8 cellular contexts compared by ENCODE assay signal in genomic region chr11:72848846-72849466, GRCh38. TPM values are rescaled to one million over a fixed set of nuclear protein-coding genes. Genes with fewer than 3 reads are reported as not detected.
DNase-seq lines count a peak whose midpoint lies in the region; ATAC-seq and TF ChIP-seq lines count a peak whose summit lies in the region.

No MANE protein-coding gene starts in this region.

- intact Hi-C loops in testis (cut with DNase I; ENCODE audit: low total_unique reads) = no loop called here

- no peak overlapping the region for H3K4me3 ChIP-seq in testis

- no peaks in the 10 kb centered on the region for H3K4me1 ChIP-seq in testis

- H3K36me3 ChIP-seq in testis (ENCODE audit: low read depth, missing control alignments) = no peaks in the 10 kb centered on the region

- no peak overlapping the region for H3K27ac Mint-ChIP-seq in activated naive CD4-positive, alpha-beta T cell treated with anti-CD3 and anti-CD28 coated beads, Interleukin-2, amount 10 ng/mL, durations not matched to agents 7 days and 5 days
- H3K27ac Mint-ChIP-seq in immature natural killer cell = no peak overlapping the region

- TF ChIP-seq CTCF in testis (IDR thresholded peaks at IDR 0.05) = peak; percentile 46 to 56 (median 53)

- H3K27me3 ChIP-seq in testis = no peaks in the 10 kb centered on the region

- H3K36me3 Mint-ChIP-seq in activated naive CD4-positive, alpha-beta T cell treated with anti-CD3 and anti-CD28 coated beads, Interleukin-2, amount 10 ng/mL, durations not matched to agents 7 days and 5 days = peaks cover 18% of the 10 kb centered on the region
- H3K36me3 Mint-ChIP-seq in immature natural killer cell = peaks cover 0 to 9% (median 3%) of the 10 kb centered on the region in 3 donors

- H3K4me3 Mint-ChIP-seq in activated naive CD4-positive, alpha-beta T cell treated with anti-CD3 and anti-CD28 coated beads, Interleukin-2, amount 10 ng/mL, durations not matched to agents 7 days and 5 days = no peak overlapping the region
- H3K4me3 Mint-ChIP-seq in immature natural killer cell = no peak overlapping the region

- H3K27me3 Mint-ChIP-seq in activated naive CD4-positive, alpha-beta T cell treated with anti-CD3 and anti-CD28 coated beads, Interleukin-2, amount 10 ng/mL, durations not matched to agents 7 days and 5 days = no peaks in the 10 kb centered on the region
- peaks cover 0 to 2% (median 0%) of the 10 kb centered on the region in 3 donors for H3K27me3 Mint-ChIP-seq in immature natural killer cell (ENCODE audit: low read depth in 3 of 3)

- 72 to 74% methylated on average over 6 of the region's 6 CpGs for WGBS in testis, 2 donors

- H3K9me3 ChIP-seq in testis = no peaks in the 10 kb centered on the region

- no peaks in the 10 kb centered on the region for H3K9me3 Mint-ChIP-seq in activated naive CD4-positive, alpha-beta T cell treated with anti-CD3 and anti-CD28 coated beads, Interleukin-2, amount 10 ng/mL, durations not matched to agents 7 days and 5 days
- H3K9me3 Mint-ChIP-seq in immature natural killer cell = no peaks in the 10 kb centered on the region

- CTCF ChIA-PET in activated naive CD4-positive, alpha-beta T cell treated with anti-CD3 and anti-CD28 coated beads, Interleukin-2, amount 10 ng/mL, durations not matched to agents 7 days and 5 days (lab: Charles Lee) = interaction anchor here (3.1 kb wide), 1 partner anchor 329 kb away, joined by 13 read pairs; no protein-coding TSS in a partner anchor

- peak in 2 of 3 donors; percentile 13 to 37 for DNase-seq in stimulated activated CD4-positive, alpha-beta T cell treated with anti-CD3 and anti-CD28 coated beads, Interleukin-12 subunit alpha, Interleukin-12 subunit beta, amount 100 ng/mL, for 48 hours (ENCODE audit: low read depth in 2 of 3, low spot score in 1 of 3)
- no peak for DNase-seq in stimulated activated CD4-positive, alpha-beta T cell treated with anti-CD3 and anti-CD28 coated beads, Interleukin-2, amount 100 ng/mL, for 48 hours
- peak; percentile 38 for DNase-seq in NCI-H2227 (lab: John Stamatoyannopoulos, UW; ENCODE audit: unreplicated experiment)
- DNase-seq in activated naive CD4-positive, alpha-beta T cell treated with anti-CD3 and anti-CD28 coated beads, Interleukin-2, amount 10 ng/mL, durations not matched to agents 7 days and 5 days = peak; percentile 65
- DNase-seq in immature natural killer cell = peak; percentile 31 to 48 (median 32)
- DNase-seq in testis = no peak
- no peak for DNase-seq in mesenteric fat pad (ENCODE audit: low spot score)

- TF ChIP-seq POLR2A in testis (IDR thresholded peaks at IDR 0.05) = no peak

- no peak overlapping the region for H3K27ac ChIP-seq in testis

- ATAC-seq in GM21737 (IDR thresholded peaks at IDR 0.05; ENCODE audit: unreplicated experiment) = no peak

- H3K4me1 Mint-ChIP-seq in activated naive CD4-positive, alpha-beta T cell treated with anti-CD3 and anti-CD28 coated beads, Interleukin-2, amount 10 ng/mL, durations not matched to agents 7 days and 5 days = peaks cover 6% of the 10 kb centered on the region
- peaks cover 0 to 2% of the 10 kb centered on the region in 2 donors for H3K4me1 Mint-ChIP-seq in immature natural killer cell

RNA-seq across cellular contexts. Expression of gene ATG16L2, which starts 34.7 kb away (rescaled TPM):
- polyA plus RNA-seq in immature natural killer cell (10 to 100 TPM; 11.4 to 24.6 (median 18.7) TPM), testis (ENCODE audit: insufficient read depth, low read depth, low replicate concordance) (16.2 TPM)
- total RNA-seq in testis (10 to 100 TPM; 33.8 to 39.5 TPM), mesenteric fat pad (29.5 TPM)

RNA-seq across cellular contexts. Expression of gene STARD10, which starts 55.1 kb away (rescaled TPM):
- polyA plus RNA-seq in immature natural killer cell (10 to 100 TPM; 26.3 to 50.1 (median 35.6) TPM), testis (ENCODE audit: insufficient read depth, low read depth, low replicate concordance) (379 TPM)
- total RNA-seq in testis (100 to 1,000 TPM; 130 to 202 TPM), mesenteric fat pad (9.0 TPM)

Comparison
In these comparisons a context has a peak if more than half of its experiments do, and no peak if none do; other contexts are left out.
1. DNase-seq: peak in stimulated activated CD4-positive, alpha-beta T cell treated with anti-CD3 and anti-CD28 coated beads, Interleukin-12 subunit alpha, Interleukin-12 subunit beta, amount 100 ng/mL, for 48 hours (2 of 3), NCI-H2227 (single experiment), activated naive CD4-positive, alpha-beta T cell treated with anti-CD3 and anti-CD28 coated beads, Interleukin-2, amount 10 ng/mL, durations not matched to agents 7 days and 5 days (single experiment) and immature natural killer cell (3 of 3); none in stimulated activated CD4-positive, alpha-beta T cell treated with anti-CD3 and anti-CD28 coated beads, Interleukin-2, amount 100 ng/mL, for 48 hours (0 of 2), testis (single experiment) and mesenteric fat pad (single experiment).
2. RNA of gene STARD10, which starts 55.1 kb away (total RNA-seq): 130 to 202 TPM in testis; 9.0 TPM in mesenteric fat pad (single experiment); every median in the first group is over 10 times any median in the second.